30 cellular contexts compared by ENCODE assay signal in genomic region chr6:29777319-29777718, GRCh38.
"Had no signal": no experiment of that assay in that cellular context is flagged by ENCODE, and none has a peak within 500 bp of the region (broad histone marks: within the 10 kb centered on the region; RNA-seq: fewer than 3 reads in every experiment).

No MANE protein-coding gene starts in this region.

- H3K27ac Mint-ChIP-seq: activated CD4-positive, alpha-beta T cell treated with anti-CD3 and anti-CD28 coated beads for 36 hours; activated CD4-positive, alpha-beta T cell treated with anti-CD3 and anti-CD28 coated beads, Interleukin-2, amount 10 ng/mL, durations not matched to agents 7 days and 5 days; activated CD8-positive, alpha-beta T cell treated with anti-CD3 and anti-CD28 coated beads, Interleukin-2, amount 10 ng/mL, durations not matched to agents 7 days and 5 days; activated naive CD4-positive, alpha-beta T cell treated with anti-CD3 and anti-CD28 coated beads, Interleukin-2, amount 10 ng/mL, durations not matched to agents 7 days and 5 days; activated naive CD8-positive, alpha-beta T cell; activated naive CD8-positive, alpha-beta T cell treated with anti-CD3 and anti-CD28 coated beads, Interleukin-2, amount 50 U/mL, for 24 hours; activated T-cell treated with anti-CD3 and anti-CD28 coated beads, Interleukin-2, amount 50 U/mL, for 24 hours; activated T-helper 1 cell treated with anti-CD3 and anti-CD28 coated beads, Interleukin-12 subunit alpha, Interleukin-12 subunit beta, Interleukin-2, Interleukin-4 antibody, amounts not matched to agents 30 ng/mL and 10 ng/mL and 1 ng/mL, durations not matched to agents 14 hours and 24 hours and 36 hours; brain; IgD-negative memory B cell; T-helper 1 cell treated with Interleukin-12 subunit alpha and Interleukin-12 subunit beta and Interleukin-4 antibody, amounts not matched to agents 30 μg/mL and 1 μg/mL, for 36 hours; T-helper 2 cell treated with Interferon-gamma antibody and Interleukin-4, amounts not matched to agents 5 μg/mL and 100 μg/mL, for 36 hours; WTC11 had no signal

- DNase-seq: activated CD4-positive, alpha-beta T cell treated with anti-CD3 and anti-CD28 coated beads for 36 hours; activated CD4-positive, alpha-beta T cell treated with anti-CD3 and anti-CD28 coated beads, Interleukin-2, amount 10 ng/mL, durations not matched to agents 7 days and 5 days; activated CD4-positive, alpha-beta T cell treated with anti-CD3 and anti-CD28 coated beads, Interleukin-2, amount 50 U/mL, for 48 hours; activated CD8-positive, alpha-beta T cell treated with anti-CD3 and anti-CD28 coated beads, Interleukin-2, amount 10 ng/mL, durations not matched to agents 7 days and 5 days; activated naive CD4-positive, alpha-beta T cell treated with anti-CD3 and anti-CD28 coated beads, Interleukin-2, amount 10 ng/mL, durations not matched to agents 7 days and 5 days; activated naive CD8-positive, alpha-beta T cell treated with anti-CD3 and anti-CD28 coated beads, Interleukin-2, amount 50 U/mL, for 24 hours; activated T-cell treated with anti-CD3 and anti-CD28 coated beads, Interleukin-2, amount 50 U/mL, for 24 hours; anterior cingulate cortex; central memory CD4-positive, alpha-beta T cell; NCI-H1105; NCI-H1417 treated with DMSO at 0.1 percent for 48 hours; NCI-H187 treated with DMSO at 0.1 percent for 48 hours; NCI-H2081 treated with DMSO at 0.1 percent for 48 hours; NCI-H226; NCI-H446 treated with DMSO at 0.1 percent for 48 hours; NCI-H524; NCI-H69; PC-3; Peyer's patch; RPMI8226; SHP77 treated with DMSO at 0.1 percent for 48 hours; SK-N-SH had no signal

- H3K4me3 Mint-ChIP-seq: activated CD4-positive, alpha-beta T cell treated with anti-CD3 and anti-CD28 coated beads for 36 hours; activated CD4-positive, alpha-beta T cell treated with anti-CD3 and anti-CD28 coated beads, Interleukin-2, amount 10 ng/mL, durations not matched to agents 7 days and 5 days; activated CD8-positive, alpha-beta T cell treated with anti-CD3 and anti-CD28 coated beads, Interleukin-2, amount 10 ng/mL, durations not matched to agents 7 days and 5 days; activated naive CD4-positive, alpha-beta T cell treated with anti-CD3 and anti-CD28 coated beads, Interleukin-2, amount 10 ng/mL, durations not matched to agents 7 days and 5 days; activated naive CD8-positive, alpha-beta T cell; activated naive CD8-positive, alpha-beta T cell treated with anti-CD3 and anti-CD28 coated beads, Interleukin-2, amount 50 U/mL, for 24 hours; activated T-cell treated with anti-CD3 and anti-CD28 coated beads, Interleukin-2, amount 50 U/mL, for 24 hours; activated T-helper 1 cell treated with anti-CD3 and anti-CD28 coated beads, Interleukin-12 subunit alpha, Interleukin-12 subunit beta, Interleukin-2, Interleukin-4 antibody, amounts not matched to agents 30 ng/mL and 10 ng/mL and 1 ng/mL, durations not matched to agents 14 hours and 24 hours and 36 hours; brain; IgD-negative memory B cell; T-helper 1 cell treated with Interleukin-12 subunit alpha and Interleukin-12 subunit beta and Interleukin-4 antibody, amounts not matched to agents 30 μg/mL and 1 μg/mL, for 36 hours; T-helper 2 cell treated with Interferon-gamma antibody and Interleukin-4, amounts not matched to agents 5 μg/mL and 100 μg/mL, for 36 hours; WTC11 had no signal

- H3K4me1 Mint-ChIP-seq: activated CD4-positive, alpha-beta T cell treated with anti-CD3 and anti-CD28 coated beads for 36 hours; activated CD4-positive, alpha-beta T cell treated with anti-CD3 and anti-CD28 coated beads, Interleukin-2, amount 10 ng/mL, durations not matched to agents 7 days and 5 days; activated naive CD4-positive, alpha-beta T cell treated with anti-CD3 and anti-CD28 coated beads, Interleukin-2, amount 10 ng/mL, durations not matched to agents 7 days and 5 days; activated naive CD8-positive, alpha-beta T cell treated with anti-CD3 and anti-CD28 coated beads, Interleukin-2, amount 50 U/mL, for 24 hours; brain; IgD-negative memory B cell had no signal

- H3K9me3 Mint-ChIP-seq: activated CD4-positive, alpha-beta T cell treated with anti-CD3 and anti-CD28 coated beads, Interleukin-2, amount 10 ng/mL, durations not matched to agents 7 days and 5 days; activated naive CD4-positive, alpha-beta T cell treated with anti-CD3 and anti-CD28 coated beads, Interleukin-2, amount 10 ng/mL, durations not matched to agents 7 days and 5 days; activated T-cell treated with anti-CD3 and anti-CD28 coated beads, Interleukin-2, amount 50 U/mL, for 24 hours; activated T-helper 1 cell treated with anti-CD3 and anti-CD28 coated beads, Interleukin-12 subunit alpha, Interleukin-12 subunit beta, Interleukin-2, Interleukin-4 antibody, amounts not matched to agents 30 ng/mL and 10 ng/mL and 1 ng/mL, durations not matched to agents 14 hours and 24 hours and 36 hours; T-helper 1 cell treated with Interleukin-12 subunit alpha and Interleukin-12 subunit beta and Interleukin-4 antibody, amounts not matched to agents 30 μg/mL and 1 μg/mL, for 36 hours; T-helper 2 cell treated with Interferon-gamma antibody and Interleukin-4, amounts not matched to agents 5 μg/mL and 100 μg/mL, for 36 hours had no signal

- H3K4me3 ChIP-seq: Peyer's patch, SJSA1 had no signal

- H3K36me3 Mint-ChIP-seq: brain had no signal
